Comparison of ENCODE assay signal across 16 cellular contexts in genomic region chr6:42117843-42118161, GRCh38. TPM values are rescaled to one million over a fixed set of nuclear protein-coding genes. Genes with fewer than 3 reads are reported as not detected.
DNase-seq lines count a peak whose midpoint lies in the region; ATAC-seq and TF ChIP-seq lines count a peak whose summit lies in the region.
"Had no signal": no experiment of that assay in that cellular context is flagged by ENCODE, and none has a peak within 500 bp of the region (broad histone marks: within the 10 kb centered on the region; RNA-seq: fewer than 3 reads in every experiment).

No MANE protein-coding gene starts in this region.

- POLR2A ChIA-PET in HEK293 (lab: Yijun Ruan, JAX) (no interaction called here), MCF 10A (lab: Yijun Ruan, JAX) (interaction anchor here (0.5 to 4.0 kb wide), 9 partner anchors 10 to 71 kb away, joined by 3 to 32 read pairs (median 5); partner anchors contain the start of genes C6orf132 and TAF8)

- peaks cover 21% of the 10 kb centered on the region for H3K4me1 Mint-ChIP-seq in MCF 10A (ENCODE audit: insufficient read depth, unreplicated experiment)

- H3K27me3 Mint-ChIP-seq in MCF 10A (ENCODE audit: insufficient read depth, unreplicated experiment) = no peaks in the 10 kb centered on the region

- WGBS in suprapubic skin = 46% methylated on average over 3 of the region's 3 CpGs

- H3K36me3 ChIP-seq in HEK293 (ENCODE audit: control insufficient read depth in 2 of 2, insufficient read depth in 1 of 2, low read length in 2 of 2) (no peaks in the 10 kb centered on the region), lower lobe of right lung (no peaks in the 10 kb centered on the region), suprapubic skin (no peaks in the 10 kb centered on the region)

- no peak overlapping the region for H3K4me3 ChIP-seq in HEK293 (ENCODE audit: low read depth, low read length)
- H3K4me3 ChIP-seq in lower lobe of right lung = no peak overlapping the region
- H3K4me3 ChIP-seq in suprapubic skin = no peak overlapping the region

- H3K4me1 ChIP-seq in HEK293 (ENCODE audit: control insufficient read depth, insufficient read depth, low read length) = peaks cover 5% of the 10 kb centered on the region
- peaks cover 14% of the 10 kb centered on the region for H3K4me1 ChIP-seq in lower lobe of right lung
- H3K4me1 ChIP-seq in suprapubic skin = peaks cover 35% of the 10 kb centered on the region

- intact Hi-C loops in MCF 10A (cut with micrococcal nuclease) = loop anchor here (2.0 kb wide), 1 partner anchor 23 kb away; no protein-coding TSS in a partner anchor
- intact Hi-C loops in lower lobe of right lung (cut with DNase I) = no loop called here

- H3K27me3 ChIP-seq in lower lobe of right lung (ENCODE audit: low read depth) (no peaks in the 10 kb centered on the region), suprapubic skin (no peaks in the 10 kb centered on the region)

- no TSS peak for BruUV-seq in MCF 10A (replicated peaks; lab: Mats Ljungman, UMichigan)

- peak overlapping the region; percentile 63 for H3K27ac Mint-ChIP-seq in MCF 10A (ENCODE audit: low read depth, unreplicated experiment)
- H3K27ac Mint-ChIP-seq: effector memory CD8-positive, alpha-beta T cell had no signal

- H3K36me3 Mint-ChIP-seq in MCF 10A (ENCODE audit: insufficient read depth, unreplicated experiment) = peaks cover 5% of the 10 kb centered on the region
- H3K36me3 Mint-ChIP-seq: naive thymus-derived CD8-positive, alpha-beta T cell had no signal

- CTCF ChIA-PET in HEK293 (lab: Yijun Ruan, JAX) = interaction anchor here (0.7 to 1.1 kb wide), 3 partner anchors 35 to 67 kb away, joined by 3 to 4 read pairs (median 3); no protein-coding TSS in a partner anchor
- CTCF ChIA-PET in MCF 10A (lab: Yijun Ruan, JAX) = interaction anchor here (1.1 to 1.6 kb wide), 2 partner anchors 11 to 18 kb away, joined by 3 to 8 read pairs; no protein-coding TSS in a partner anchor

- H3K9me3 Mint-ChIP-seq in MCF 10A (ENCODE audit: unreplicated experiment) = no peaks in the 10 kb centered on the region
- H3K9me3 Mint-ChIP-seq: effector memory CD8-positive, alpha-beta T cell; naive thymus-derived CD8-positive, alpha-beta T cell had no signal

- H3K9me3 ChIP-seq in HEK293 (ENCODE audit: control insufficient read depth, insufficient read depth, low read depth, low read length) = no peaks in the 10 kb centered on the region
- no peaks in the 10 kb centered on the region for H3K9me3 ChIP-seq in lower lobe of right lung
- H3K9me3 ChIP-seq in suprapubic skin = no peaks in the 10 kb centered on the region

- H3K27ac ChIP-seq in HEK293 (ENCODE audit: extremely low read depth, low read depth, low read length) (no peak overlapping the region), lower lobe of right lung (peak overlapping the region; percentile 65), suprapubic skin (peak overlapping the region; percentile 84)

- ATAC-seq in lower lobe of right lung (no peak), GM19452 (IDR thresholded peaks at IDR 0.05; ENCODE audit: unreplicated experiment) (no peak), GM19397 (IDR thresholded peaks at IDR 0.05; ENCODE audit: unreplicated experiment) (no peak)
- ATAC-seq: effector memory CD8-positive, alpha-beta T cell; naive thymus-derived CD8-positive, alpha-beta T cell had no signal

- no peak for TF ChIP-seq CTCF in HEK293 (tag by site-specific recombination; IDR thresholded peaks at IDR 0.05)
- no peak for TF ChIP-seq CTCF in MCF 10A (IDR thresholded peaks at IDR 0.05; ENCODE audit: unreplicated experiment)
- TF ChIP-seq CTCF in lower lobe of right lung (IDR thresholded peaks at IDR 0.05) = no peak
- no peak for TF ChIP-seq CTCF in suprapubic skin (IDR thresholded peaks at IDR 0.05)

- DNase-seq in MCF 10A (ENCODE audit: unreplicated experiment) (no peak), lower lobe of right lung (no peak), suprapubic skin (ENCODE audit: low spot score in 2 of 2) (no peak), mesenteric fat pad (ENCODE audit: low spot score) (no peak)
- DNase-seq: activated CD4-positive, alpha-beta T cell treated with anti-CD3 and anti-CD28 coated beads for 1 hour; activated gamma-delta T cell; effector memory CD8-positive, alpha-beta T cell; naive thymus-derived CD8-positive, alpha-beta T cell; NCI-H1048; stimulated activated CD4-positive, alpha-beta T cell treated with anti-CD3 and anti-CD28 coated beads, Interleukin-15, amount 100 ng/mL, for 24 hours; stimulated activated naive CD4-positive, alpha-beta T cell; T1000 had no signal

- no peak overlapping the region for H3K4me3 Mint-ChIP-seq in MCF 10A (ENCODE audit: unreplicated experiment)
- H3K4me3 Mint-ChIP-seq: effector memory CD8-positive, alpha-beta T cell; naive thymus-derived CD8-positive, alpha-beta T cell had no signal

- no peak for TF ChIP-seq POLR2A in suprapubic skin (IDR thresholded peaks at IDR 0.05)

- no peak for TF ChIP-seq EP300 in suprapubic skin (IDR thresholded peaks at IDR 0.05)

TF ChIP-seq in HEK293, 187 proteins besides CTCF, POLR2A, EP300 and RAD21:
- TF ChIP-seq ZNF670 (tag by site-specific recombination; IDR thresholded peaks at IDR 0.05; ENCODE audit: low read depth) (no peak), PRDM6 (tag by site-specific recombination; IDR thresholded peaks at IDR 0.05) (no peak), ZNF362 (tag by site-specific recombination; IDR thresholded peaks at IDR 0.05) (0 out of 2 replicates have a peak, but pooled peaks have one; percentile 24)

RNA-seq across cellular contexts. Expression of gene C6orf132, which starts 24.6 kb away (rescaled TPM):
- total RNA-seq in MCF 10A (2022) (19.5 and 31.9 TPM in 2 replicates), lower lobe of right lung (13.5 TPM), suprapubic skin (100 to 1,000 TPM; 112 to 150 (median 122) TPM), mesenteric fat pad (1.3 TPM)
- total RNA-seq: pulmonary artery endothelial cell had no signal

RNA-seq across cellular contexts. Expression of gene GUCA1A, which starts 55.4 kb away (rescaled TPM):
- not detected in 2 replicates for total RNA-seq in MCF 10A (2022)
- not detected for total RNA-seq in lower lobe of right lung
- under 1 TPM in 1 of 4 donors, not detected in 3; 0.76 TPM for total RNA-seq in suprapubic skin
- not detected for total RNA-seq in mesenteric fat pad
- total RNA-seq: naive thymus-derived CD8-positive, alpha-beta T cell; pulmonary artery endothelial cell had no signal
